19 cellular contexts compared by ENCODE assay signal in genomic region chr5:134095887-134096589, GRCh38. TPM values are rescaled to one million over a fixed set of nuclear protein-coding genes. Genes with fewer than 3 reads are reported as not detected.
DNase-seq lines count a peak whose midpoint lies in the region; ATAC-seq and TF ChIP-seq lines count a peak whose summit lies in the region.
"Had no signal": no experiment of that assay in that cellular context is flagged by ENCODE, and none has a peak within 500 bp of the region (broad histone marks: within the 10 kb centered on the region; RNA-seq: fewer than 3 reads in every experiment).

No MANE protein-coding gene starts in this region.

- H3K9me3 ChIP-seq in CD4-positive, alpha-beta T cell (ENCODE audit: control insufficient read depth, low read length) = no peaks in the 10 kb centered on the region
- no peaks in the 10 kb centered on the region for H3K9me3 ChIP-seq in ascending aorta
- no peaks in the 10 kb centered on the region for H3K9me3 ChIP-seq in naive thymus-derived CD4-positive, alpha-beta T cell (ENCODE audit: control insufficient read depth in 2 of 3, low read length in 3 of 3)
- H3K9me3 ChIP-seq: SJSA1 had no signal

- no peaks in the 10 kb centered on the region for H3K27me3 Mint-ChIP-seq in activated CD4-positive, alpha-beta memory T cell treated with anti-CD3 and anti-CD28 coated beads for 36 hours
- H3K27me3 Mint-ChIP-seq in activated CD4-positive, alpha-beta memory T cell treated with anti-CD3 and anti-CD28 coated beads, Interleukin-2, amount 10 ng/mL, durations not matched to agents 7 days and 5 days = peaks cover 67% of the 10 kb centered on the region
- no peaks in the 10 kb centered on the region for H3K27me3 Mint-ChIP-seq in CD4-positive, alpha-beta T cell
- H3K27me3 Mint-ChIP-seq in naive thymus-derived CD4-positive, alpha-beta T cell = peaks cover 0 to 32% (median 0%) of the 10 kb centered on the region in 5 donors

- H3K27ac Mint-ChIP-seq in activated CD4-positive, alpha-beta memory T cell treated with anti-CD3 and anti-CD28 coated beads for 36 hours = peak overlapping the region; percentile 59
- H3K27ac Mint-ChIP-seq in activated CD4-positive, alpha-beta memory T cell treated with anti-CD3 and anti-CD28 coated beads, Interleukin-2, amount 10 ng/mL, durations not matched to agents 7 days and 5 days = no peak overlapping the region
- peak overlapping the region; percentile 94 for H3K27ac Mint-ChIP-seq in CD4-positive, alpha-beta T cell
- peak overlapping the region in 8 of 9 donors; percentile 45 to 98 (median 82) for H3K27ac Mint-ChIP-seq in naive thymus-derived CD4-positive, alpha-beta T cell

- no peak for DNase-seq in activated CD4-positive, alpha-beta memory T cell treated with anti-CD3 and anti-CD28 coated beads for 36 hours
- DNase-seq in activated CD4-positive, alpha-beta memory T cell treated with anti-CD3 and anti-CD28 coated beads, Interleukin-2, amount 10 ng/mL, durations not matched to agents 7 days and 5 days = no peak
- no peak for DNase-seq in CD4-positive, alpha-beta T cell
- no peak for DNase-seq in ascending aorta (ENCODE audit: low spot score in 2 of 2)
- DNase-seq in naive thymus-derived CD4-positive, alpha-beta T cell = no peak
- DNase-seq in activated effector memory CD4-positive, alpha-beta T cell treated with anti-CD3 and anti-CD28 coated beads, Interleukin-2, amount 50 U/mL, for 16 hours = no peak
- no peak for DNase-seq in NCI-H187 (lab: John Stamatoyannopoulos, UW)
- DNase-seq: 8988T, DND-41, GDM1, H7, Karpas-422, NCI-H1417, NCI-H2029, NCI-H2171 treated with DMSO at 0.1 percent for 48 hours had no signal

- H3K27me3 ChIP-seq in CD4-positive, alpha-beta T cell (ENCODE audit: control insufficient read depth, insufficient read depth, low read length) = no peaks in the 10 kb centered on the region
- no peaks in the 10 kb centered on the region for H3K27me3 ChIP-seq in ascending aorta
- no peaks in the 10 kb centered on the region for H3K27me3 ChIP-seq in naive thymus-derived CD4-positive, alpha-beta T cell (ENCODE audit: control insufficient read depth in 2 of 2, insufficient read depth in 2 of 2, low read length in 2 of 2)
- H3K27me3 ChIP-seq: SJSA1 had no signal

- H3K4me1 ChIP-seq in ascending aorta = peaks cover 6 to 28% of the 10 kb centered on the region in 2 donors
- peaks cover 52 to 89% of the 10 kb centered on the region in 2 donors for H3K4me1 ChIP-seq in naive thymus-derived CD4-positive, alpha-beta T cell (ENCODE audit: control insufficient read depth in 2 of 2, insufficient read depth in 2 of 2, low read length in 2 of 2)

- POLR2A ChIA-PET in activated CD4-positive, alpha-beta memory T cell treated with anti-CD3 and anti-CD28 coated beads for 36 hours (lab: Charles Lee) = no interaction called here
- POLR2A ChIA-PET in activated CD4-positive, alpha-beta memory T cell treated with anti-CD3 and anti-CD28 coated beads, Interleukin-2, amount 10 ng/mL, durations not matched to agents 7 days and 5 days (lab: Charles Lee) = no interaction called here
- POLR2A ChIA-PET in CD4-positive, alpha-beta T cell (lab: Charles Lee) = interaction anchor here (0.8 kb wide), 1 partner anchor 29 kb away, joined by 4 read pairs; no protein-coding TSS in a partner anchor
- POLR2A ChIA-PET in naive thymus-derived CD4-positive, alpha-beta T cell (lab: Charles Lee) = interaction anchor here (0.9 kb wide), 1 partner anchor 23 kb away, joined by 3 read pairs; no protein-coding TSS in a partner anchor

- ATAC-seq in CD4-positive, alpha-beta T cell (ENCODE audit: poor library complexity) = no peak
- ATAC-seq in naive thymus-derived CD4-positive, alpha-beta T cell = no peak
- ATAC-seq in GM21381 (IDR thresholded peaks at IDR 0.05; ENCODE audit: unreplicated experiment) = no peak
- ATAC-seq: HepG2 had no signal

- H3K4me1 Mint-ChIP-seq in activated CD4-positive, alpha-beta memory T cell treated with anti-CD3 and anti-CD28 coated beads for 36 hours (ENCODE audit: low read depth) = peaks cover 75% of the 10 kb centered on the region
- H3K4me1 Mint-ChIP-seq in activated CD4-positive, alpha-beta memory T cell treated with anti-CD3 and anti-CD28 coated beads, Interleukin-2, amount 10 ng/mL, durations not matched to agents 7 days and 5 days = peaks cover 12% of the 10 kb centered on the region
- peaks cover 83% of the 10 kb centered on the region for H3K4me1 Mint-ChIP-seq in CD4-positive, alpha-beta T cell (ENCODE audit: low read depth)
- peaks cover 56 to 97% (median 83%) of the 10 kb centered on the region in 7 donors for H3K4me1 Mint-ChIP-seq in naive thymus-derived CD4-positive, alpha-beta T cell
- H3K4me1 Mint-ChIP-seq: CD14-positive monocyte had no signal

- H3K36me3 Mint-ChIP-seq in activated CD4-positive, alpha-beta memory T cell treated with anti-CD3 and anti-CD28 coated beads for 36 hours = no peaks in the 10 kb centered on the region
- H3K36me3 Mint-ChIP-seq in activated CD4-positive, alpha-beta memory T cell treated with anti-CD3 and anti-CD28 coated beads, Interleukin-2, amount 10 ng/mL, durations not matched to agents 7 days and 5 days (ENCODE audit: low read depth) = no peaks in the 10 kb centered on the region
- no peaks in the 10 kb centered on the region for H3K36me3 Mint-ChIP-seq in CD4-positive, alpha-beta T cell (ENCODE audit: low read depth)
- peaks cover 6 to 14% (median 6%) of the 10 kb centered on the region in 5 donors for H3K36me3 Mint-ChIP-seq in naive thymus-derived CD4-positive, alpha-beta T cell
- H3K36me3 Mint-ChIP-seq: CD14-positive monocyte had no signal

- H3K4me3 Mint-ChIP-seq in activated CD4-positive, alpha-beta memory T cell treated with anti-CD3 and anti-CD28 coated beads for 36 hours = peak overlapping the region; percentile 32
- no peak overlapping the region for H3K4me3 Mint-ChIP-seq in activated CD4-positive, alpha-beta memory T cell treated with anti-CD3 and anti-CD28 coated beads, Interleukin-2, amount 10 ng/mL, durations not matched to agents 7 days and 5 days
- peak overlapping the region; percentile 16 for H3K4me3 Mint-ChIP-seq in CD4-positive, alpha-beta T cell
- H3K4me3 Mint-ChIP-seq in naive thymus-derived CD4-positive, alpha-beta T cell = peak overlapping the region in 9 of 10 donors; percentile 1 to 63 (median 34)
- H3K4me3 Mint-ChIP-seq: CD14-positive monocyte had no signal

- intact Hi-C loops in activated CD4-positive, alpha-beta memory T cell treated with anti-CD3 and anti-CD28 coated beads for 36 hours (cut with micrococcal nuclease) = no loop called here
- intact Hi-C loops in CD4-positive, alpha-beta T cell (cut with DNase I, micrococcal nuclease) = no loop called here
- intact Hi-C loops in ascending aorta (cut with DNase I) = no loop called here
- intact Hi-C loops in naive thymus-derived CD4-positive, alpha-beta T cell (cut with micrococcal nuclease) = no loop called here

- no peaks in the 10 kb centered on the region for H3K9me3 Mint-ChIP-seq in activated CD4-positive, alpha-beta memory T cell treated with anti-CD3 and anti-CD28 coated beads for 36 hours
- no peaks in the 10 kb centered on the region for H3K9me3 Mint-ChIP-seq in activated CD4-positive, alpha-beta memory T cell treated with anti-CD3 and anti-CD28 coated beads, Interleukin-2, amount 10 ng/mL, durations not matched to agents 7 days and 5 days
- no peaks in the 10 kb centered on the region for H3K9me3 Mint-ChIP-seq in CD4-positive, alpha-beta T cell
- no peaks in the 10 kb centered on the region for H3K9me3 Mint-ChIP-seq in naive thymus-derived CD4-positive, alpha-beta T cell
- H3K9me3 Mint-ChIP-seq: CD14-positive monocyte had no signal

- CTCF ChIA-PET in activated CD4-positive, alpha-beta memory T cell treated with anti-CD3 and anti-CD28 coated beads for 36 hours (lab: Charles Lee) = interaction anchor here (0.6 to 1.4 kb wide), 2 partner anchors 41 to 43 kb away, joined by 3 read pairs; no protein-coding TSS in a partner anchor
- CTCF ChIA-PET in activated CD4-positive, alpha-beta memory T cell treated with anti-CD3 and anti-CD28 coated beads, Interleukin-2, amount 10 ng/mL, durations not matched to agents 7 days and 5 days (lab: Charles Lee) = interaction anchor here (0.9 kb wide), 1 partner anchor 44 kb away, joined by 3 read pairs; no protein-coding TSS in a partner anchor
- CTCF ChIA-PET in CD4-positive, alpha-beta T cell (lab: Charles Lee) = interaction anchor here (1.2 kb wide), 1 partner anchor 10 kb away, joined by 4 read pairs; no protein-coding TSS in a partner anchor
- CTCF ChIA-PET in naive thymus-derived CD4-positive, alpha-beta T cell (lab: Charles Lee) = interaction anchor here (1.3 to 1.4 kb wide), 2 partner anchors 52 to 56 kb away, joined by 5 to 6 read pairs; no protein-coding TSS in a partner anchor

- no peak for TF ChIP-seq CTCF in CD4-positive, alpha-beta T cell (IDR thresholded peaks at IDR 0.05)
- TF ChIP-seq CTCF in ascending aorta (IDR thresholded peaks at IDR 0.05) = no peak

- H3K4me3 ChIP-seq in ascending aorta = peak overlapping the region in 1 of 2 donors; percentile 46
- H3K4me3 ChIP-seq in naive thymus-derived CD4-positive, alpha-beta T cell (ENCODE audit: low read length) = no peak overlapping the region
- H3K4me3 ChIP-seq: SJSA1 had no signal

- no peak overlapping the region for H3K27ac ChIP-seq in CD4-positive, alpha-beta T cell (ENCODE audit: low read depth, low read length)
- peak overlapping the region; percentile 12 to 54 for H3K27ac ChIP-seq in ascending aorta
- H3K27ac ChIP-seq in naive thymus-derived CD4-positive, alpha-beta T cell (ENCODE audit: low read depth, low read length) = no peak overlapping the region
- H3K27ac ChIP-seq: SJSA1 had no signal

- no peaks in the 10 kb centered on the region for H3K36me3 ChIP-seq in ascending aorta
- peaks cover 0 to 3% (median 0%) of the 10 kb centered on the region in 3 experiments for H3K36me3 ChIP-seq in naive thymus-derived CD4-positive, alpha-beta T cell (ENCODE audit: control insufficient read depth in 2 of 3, insufficient read depth in 3 of 3, low read length in 3 of 3)
- H3K36me3 ChIP-seq: SJSA1 had no signal

RNA-seq across cellular contexts. Expression of gene TCF7, which starts 18.4 kb away (rescaled TPM):
- total RNA-seq in activated CD4-positive, alpha-beta memory T cell treated with anti-CD3 and anti-CD28 coated beads for 36 hours = 10 to 100 TPM; 59.3 to 65.6 TPM
- 10 to 100 TPM; 19.2 to 21.9 TPM for total RNA-seq in activated CD4-positive, alpha-beta memory T cell treated with anti-CD3 and anti-CD28 coated beads, Interleukin-2, amount 10 ng/mL, durations not matched to agents 7 days and 5 days
- 100 to 1,000 TPM; 480 to 493 TPM for total RNA-seq in CD4-positive, alpha-beta T cell
- total RNA-seq in ascending aorta = 12.1 TPM
- total RNA-seq in naive thymus-derived CD4-positive, alpha-beta T cell = 1,000 to 10,000 TPM in 2 of 5 experiments, 100 to 1,000 TPM in 3; 203 to 1,066 (median 643) TPM
- 100 to 1,000 TPM; 356 to 560 TPM for polyA plus RNA-seq in naive thymus-derived CD4-positive, alpha-beta T cell

Comparison
In these comparisons a context has a peak if more than half of its experiments do, and no peak if none do; other contexts are left out.
1. H3K27ac ChIP-seq: peak in ascending aorta (2 of 2); none in CD4-positive, alpha-beta T cell (single experiment) and naive thymus-derived CD4-positive, alpha-beta T cell (single experiment).
2. POLR2A ChIA-PET loops: an anchor here in CD4-positive, alpha-beta T cell (0.8 kb wide) and naive thymus-derived CD4-positive, alpha-beta T cell (0.9 kb wide); none called in activated CD4-positive, alpha-beta memory T cell treated with anti-CD3 and anti-CD28 coated beads for 36 hours and activated CD4-positive, alpha-beta memory T cell treated with anti-CD3 and anti-CD28 coated beads, Interleukin-2, amount 10 ng/mL, durations not matched to agents 7 days and 5 days.